In the genomic region with DNA sequence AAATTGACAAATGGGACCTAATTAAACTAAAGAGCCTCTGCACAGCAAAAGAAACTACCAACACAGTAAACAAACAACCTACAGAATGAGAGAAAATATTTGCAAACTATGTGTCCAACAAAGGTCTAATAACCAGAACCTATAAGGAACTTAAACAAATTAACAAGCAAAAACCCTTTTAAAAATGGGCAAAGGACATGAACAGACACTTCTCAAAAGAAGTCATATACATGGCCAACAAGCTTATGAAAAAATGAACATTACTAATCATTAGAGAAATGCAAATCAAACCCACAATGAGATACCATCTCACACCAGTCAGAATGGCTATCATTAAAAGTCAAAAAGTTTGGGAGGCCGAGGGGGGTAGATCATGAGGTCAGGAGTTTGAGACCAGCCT, we compare ENCODE assay signal across 16 cellular contexts. TPM values are rescaled to one million over a fixed set of nuclear protein-coding genes. Genes with fewer than 3 reads are reported as not detected.
A peak's percentile ranks its signal among the peaks of the same experiment; 100 is the strongest.
DNase-seq lines count a peak whose midpoint lies in the region; FAIRE-seq and TF ChIP-seq lines count a peak whose summit lies in the region.
"Not testable (repeated sequence)": the region's sequence is repeated elsewhere in the genome, so short reads cannot be mapped to it uniquely, and the experiment has no call there.
"Had no signal": no experiment of that assay in that cellular context is flagged by ENCODE, and none has a peak within 500 bp of the region (broad histone marks: within the 10 kb centered on the region; RNA-seq: fewer than 3 reads in every experiment).

No MANE protein-coding gene starts in this region.

- DNase-seq in activated CD4-positive, alpha-beta T cell treated with anti-CD3 and anti-CD28 coated beads, Interleukin-2, amount 10 ng/mL, durations not matched to agents 24 days and 14 days; endothelial cell (ENCODE audit: low spot score); small intestine: not testable (repeated sequence)

- 74 to 83% (median 79%) methylated on average over 1 of the region's 1 CpG for WGBS in small intestine, 3 donors

- intact Hi-C loops in activated CD4-positive, alpha-beta T cell treated with anti-CD3 and anti-CD28 coated beads, Interleukin-2, amount 10 ng/mL, durations not matched to agents 24 days and 14 days (cut with micrococcal nuclease) = not testable (repeated sequence)

- not testable (repeated sequence) for H3K4me1 Mint-ChIP-seq in activated CD4-positive, alpha-beta T cell treated with anti-CD3 and anti-CD28 coated beads, Interleukin-2, amount 10 ng/mL, durations not matched to agents 24 days and 14 days; endothelial cell (ENCODE audit: unreplicated experiment)

- not testable (repeated sequence) for H3K27ac ChIP-seq in small intestine (ENCODE audit: low read depth in 1 of 2, low read length in 1 of 2)

- TF ChIP-seq CTCF in endothelial cell (IDR thresholded peaks at IDR 0.05; ENCODE audit: unreplicated experiment) = not testable (repeated sequence)

- FAIRE-seq in small intestine (lab: Jason Lieb, UNC) = peak; percentile 30

- H3K9me3 Mint-ChIP-seq in activated CD4-positive, alpha-beta T cell treated with anti-CD3 and anti-CD28 coated beads, Interleukin-2, amount 10 ng/mL, durations not matched to agents 24 days and 14 days = peaks cover 19% of the 10 kb centered on the region
- not testable (repeated sequence) for H3K9me3 Mint-ChIP-seq in endothelial cell (ENCODE audit: unreplicated experiment)

- H3K27ac Mint-ChIP-seq in activated CD4-positive, alpha-beta T cell treated with anti-CD3 and anti-CD28 coated beads, Interleukin-2, amount 10 ng/mL, durations not matched to agents 24 days and 14 days = peak overlapping the region; percentile 10
- H3K27ac Mint-ChIP-seq in endothelial cell (ENCODE audit: unreplicated experiment) = not testable (repeated sequence)

- not testable (repeated sequence) for H3K4me3 Mint-ChIP-seq in activated CD4-positive, alpha-beta T cell treated with anti-CD3 and anti-CD28 coated beads, Interleukin-2, amount 10 ng/mL, durations not matched to agents 24 days and 14 days
- peak overlapping the region; percentile 12 for H3K4me3 Mint-ChIP-seq in endothelial cell (ENCODE audit: unreplicated experiment)

- not testable (repeated sequence) for H3K27me3 ChIP-seq in small intestine (ENCODE audit: control insufficient read depth in 2 of 2, insufficient read depth in 2 of 2, low read length in 2 of 2)

- peaks cover 38% of the 10 kb centered on the region for H3K27me3 Mint-ChIP-seq in activated CD4-positive, alpha-beta T cell treated with anti-CD3 and anti-CD28 coated beads, Interleukin-2, amount 10 ng/mL, durations not matched to agents 24 days and 14 days
- not testable (repeated sequence) for H3K27me3 Mint-ChIP-seq in endothelial cell (ENCODE audit: unreplicated experiment)

- H3K4me3 ChIP-seq in small intestine (ENCODE audit: low read depth in 1 of 2, low read length in 2 of 2) = not testable (repeated sequence)

- H3K36me3 Mint-ChIP-seq in activated CD4-positive, alpha-beta T cell treated with anti-CD3 and anti-CD28 coated beads, Interleukin-2, amount 10 ng/mL, durations not matched to agents 24 days and 14 days (ENCODE audit: low read depth); endothelial cell (ENCODE audit: low read depth, unreplicated experiment): not testable (repeated sequence)

- H3K36me3 ChIP-seq in small intestine (ENCODE audit: control insufficient read depth in 2 of 2, insufficient read depth in 2 of 2, low read length in 2 of 2) = not testable (repeated sequence)

- not testable (repeated sequence) for H3K9me3 ChIP-seq in small intestine (ENCODE audit: control insufficient read depth, low read depth)

- H3K4me1 ChIP-seq in small intestine (ENCODE audit: control insufficient read depth in 2 of 2, insufficient read depth in 1 of 2, low read depth in 1 of 2, low read length in 1 of 2) = not testable (repeated sequence)

RNA-seq across cellular contexts. Expression of gene TMEM176B, which starts 26.0 kb away (rescaled TPM):
- not detected in 2 replicates for total RNA-seq in activated CD4-positive, alpha-beta T cell treated with anti-CD3 and anti-CD28 coated beads, Interleukin-2, amount 10 ng/mL, durations not matched to agents 24 days and 14 days
- total RNA-seq in endothelial cell (ENCODE audit: unreplicated experiment) = 1.4 TPM
- polyA plus RNA-seq in small intestine = 100 to 1,000 TPM; 152 to 218 (median 206) TPM
- total RNA-seq: A172; CD4-positive, alpha-beta T cell; CD4-positive, CD25-positive, alpha-beta regulatory T cell; CD8-positive, alpha-beta T cell had no signal
- polyA plus RNA-seq: BJ; CD4-positive, alpha-beta memory T cell; CD8-positive, alpha-beta memory T cell had no signal

RNA-seq across cellular contexts. Expression of gene TMEM176A, which starts 26.4 kb away (rescaled TPM):
- total RNA-seq in activated CD4-positive, alpha-beta T cell treated with anti-CD3 and anti-CD28 coated beads, Interleukin-2, amount 10 ng/mL, durations not matched to agents 24 days and 14 days = not detected in 2 replicates
- total RNA-seq in endothelial cell (ENCODE audit: unreplicated experiment) = 1.3 TPM
- 100 to 1,000 TPM; 143 to 230 (median 227) TPM for polyA plus RNA-seq in small intestine
- total RNA-seq: A172; B cell; CD4-positive, alpha-beta T cell; CD4-positive, CD25-positive, alpha-beta regulatory T cell had no signal
- polyA plus RNA-seq: BJ; CD8-positive, alpha-beta memory T cell had no signal

RNA-seq across cellular contexts. Expression of gene GIMAP5, which starts 36.9 kb away (rescaled TPM):
- total RNA-seq in activated CD4-positive, alpha-beta T cell treated with anti-CD3 and anti-CD28 coated beads, Interleukin-2, amount 10 ng/mL, durations not matched to agents 24 days and 14 days = 44.4 and 50.9 TPM in 2 replicates
- total RNA-seq in endothelial cell (ENCODE audit: unreplicated experiment) = 220 TPM
- polyA plus RNA-seq in small intestine = 10 to 100 TPM in 2 of 3 donors, 1 to 10 TPM in 1; 3.8 to 29.9 (median 23.0) TPM
- total RNA-seq: A172, Caco-2, Calu3 had no signal
- polyA plus RNA-seq: A549, AG04450, BJ had no signal

RNA-seq across cellular contexts. Expression of gene GIMAP1, which starts 57.7 kb away (rescaled TPM):
- total RNA-seq in activated CD4-positive, alpha-beta T cell treated with anti-CD3 and anti-CD28 coated beads, Interleukin-2, amount 10 ng/mL, durations not matched to agents 24 days and 14 days = 4.9 and 6.0 TPM in 2 replicates
- total RNA-seq in endothelial cell (ENCODE audit: unreplicated experiment) = 3.6 TPM
- 1 to 10 TPM in 2 of 3 donors, under 1 TPM in 1; 0.89 to 7.5 (median 4.3) TPM for polyA plus RNA-seq in small intestine
- total RNA-seq: A172, A673, Caco-2, Calu3 had no signal
- polyA plus RNA-seq: A549, AG04450, BJ had no signal
